6 cellular contexts compared by ENCODE assay signal in the genomic region with DNA sequence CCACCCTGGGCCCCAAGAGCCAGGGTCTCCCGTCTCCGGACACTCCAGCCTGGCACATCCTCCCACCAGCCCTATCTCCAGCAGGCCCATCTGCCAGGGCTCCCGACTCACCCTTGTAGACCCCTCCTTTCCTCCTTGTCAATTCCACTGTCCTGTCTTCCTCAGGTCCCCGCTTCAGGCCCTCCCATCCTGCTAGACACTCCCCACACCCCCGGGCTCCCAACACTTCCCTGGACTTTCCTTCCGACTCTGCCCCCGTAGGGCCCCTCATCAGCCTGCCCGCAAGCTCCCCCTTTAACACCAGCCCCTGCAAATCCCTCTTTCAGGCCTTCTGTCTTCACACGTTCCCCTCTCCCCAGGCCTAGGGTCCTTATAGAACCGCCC. TPM values are rescaled to one million over a fixed set of nuclear protein-coding genes. Genes with fewer than 3 reads are reported as not detected.
A peak's percentile ranks its signal among the peaks of the same experiment; 100 is the strongest.
DNase-seq lines count a peak whose midpoint lies in the region; ATAC-seq and TF ChIP-seq lines count a peak whose summit lies in the region.

No MANE protein-coding gene starts in this region.

- peaks cover 2% of the 10 kb centered on the region for H3K36me3 ChIP-seq in fibroblast of lung (ENCODE audit: control insufficient read depth, insufficient read depth, low read length)
- H3K36me3 ChIP-seq in tibial artery: peaks cover 6 to 28% (median 22%) of the 10 kb centered on the region in 3 donors

- no peak for TF ChIP-seq CTCF in fibroblast of lung (conservative IDR thresholded peaks at IDR 0.05 in 1 of 2, IDR thresholded peaks at IDR 0.05 in 1 of 2; ENCODE audit: low read depth in 1 of 2, low read length in 2 of 2)
- TF ChIP-seq CTCF in tibial artery (IDR thresholded peaks at IDR 0.05): no peak

- H3K27me3 ChIP-seq in fibroblast of lung (ENCODE audit: control insufficient read depth, insufficient read depth, low read length): no peaks in the 10 kb centered on the region
- no peaks in the 10 kb centered on the region for H3K27me3 ChIP-seq in tibial artery

- peak overlapping the region; percentile 23 for H3K9ac ChIP-seq in fibroblast of lung (ENCODE audit: insufficient read depth, low read length)

- intact Hi-C loops in activated naive CD4-positive, alpha-beta T cell treated with anti-CD3 and anti-CD28 coated beads for 36 hours (cut with micrococcal nuclease): loop anchor here (10.0 kb wide), 1 partner anchor 92 kb away; a partner anchor contains a TSS
- intact Hi-C loops in tibial artery (cut with DNase I; ENCODE audit: low total_unique reads): no loop called here

- H3K36me3 Mint-ChIP-seq in activated naive CD4-positive, alpha-beta T cell treated with anti-CD3 and anti-CD28 coated beads for 36 hours (ENCODE audit: low read depth): peaks cover 5% of the 10 kb centered on the region

- no peaks in the 10 kb centered on the region for H3K9me3 ChIP-seq in fibroblast of lung (ENCODE audit: control insufficient read depth, insufficient read depth, low read depth, low read length)
- H3K9me3 ChIP-seq in tibial artery: no peaks in the 10 kb centered on the region

- peak overlapping the region; percentile 80 for H3K4me3 Mint-ChIP-seq in activated naive CD4-positive, alpha-beta T cell treated with anti-CD3 and anti-CD28 coated beads for 36 hours

- H3K4me3 ChIP-seq in fibroblast of lung (replicated peaks in 1 of 4; ENCODE audit: control extremely low read depth in 1 of 4, insufficient read depth in 1 of 4, low read depth in 3 of 4, low read length in 4 of 4) (peak overlapping the region; percentile 60 to 77 (median 74)), tibial artery (peak overlapping the region; percentile 55 to 63)

- peak overlapping the region; percentile 49 for H3K4me2 ChIP-seq in fibroblast of lung (ENCODE audit: extremely low read depth, insufficient read depth, low read length)

- H3K4me1 ChIP-seq in fibroblast of lung (ENCODE audit: control insufficient read depth, extremely low read depth, insufficient read depth, low read length): no peaks in the 10 kb centered on the region
- H3K4me1 ChIP-seq in tibial artery: peaks cover 0 to 18% (median 8%) of the 10 kb centered on the region in 4 donors

- no peak overlapping the region for H2AFZ ChIP-seq in fibroblast of lung (ENCODE audit: low read length)

- H3K27ac ChIP-seq in fibroblast of lung (ENCODE audit: insufficient read depth, low read length) (no peak overlapping the region), tibial artery (peak overlapping the region; percentile 52 to 81)

- no peaks in the 10 kb centered on the region for H3K9me3 Mint-ChIP-seq in activated naive CD4-positive, alpha-beta T cell treated with anti-CD3 and anti-CD28 coated beads for 36 hours

- peaks cover 10% of the 10 kb centered on the region for H3K79me2 ChIP-seq in fibroblast of lung (ENCODE audit: control insufficient read depth, insufficient read depth, low read length)

- no peak for DNase-seq in activated naive CD4-positive, alpha-beta T cell treated with anti-CD3 and anti-CD28 coated beads for 36 hours
- no peak for DNase-seq in activated naive CD4-positive, alpha-beta T cell treated with anti-CD3 and anti-CD28 coated beads, Interleukin-2, amount 50 U/mL, for 16 hours
- DNase-seq in fibroblast of lung (ENCODE audit: low read depth in 2 of 2) (no peak), tibial artery (no peak)

- peaks cover 18% of the 10 kb centered on the region for H3K4me1 Mint-ChIP-seq in activated naive CD4-positive, alpha-beta T cell treated with anti-CD3 and anti-CD28 coated beads for 36 hours (ENCODE audit: low read depth)

- peak overlapping the region; percentile 71 for H3K27ac Mint-ChIP-seq in activated naive CD4-positive, alpha-beta T cell treated with anti-CD3 and anti-CD28 coated beads for 36 hours

- no peaks in the 10 kb centered on the region for H4K20me1 ChIP-seq in fibroblast of lung (ENCODE audit: control insufficient read depth, extremely low read depth, insufficient read depth, low read length)

- CTCF ChIA-PET in activated naive CD4-positive, alpha-beta T cell treated with anti-CD3 and anti-CD28 coated beads for 36 hours (lab: Charles Lee): no interaction called here

- ATAC-seq in GM21529 (IDR thresholded peaks at IDR 0.05; ENCODE audit: unreplicated experiment): no peak
- no peak for ATAC-seq in GM18861 (IDR thresholded peaks at IDR 0.05; ENCODE audit: unreplicated experiment)

- no peaks in the 10 kb centered on the region for H3K27me3 Mint-ChIP-seq in activated naive CD4-positive, alpha-beta T cell treated with anti-CD3 and anti-CD28 coated beads for 36 hours (ENCODE audit: low read depth)

RNA-seq across cellular contexts. Expression of a gene that starts 1.1 kb away (rescaled TPM):
- 10 to 100 TPM; 14.5 to 14.8 TPM for total RNA-seq in activated naive CD4-positive, alpha-beta T cell treated with anti-CD3 and anti-CD28 coated beads for 36 hours
- 6.4 and 11.9 TPM in 2 replicates for total RNA-seq in fibroblast of lung
- 33.1 and 33.5 TPM in 2 replicates for polyA plus RNA-seq in fibroblast of lung
- 91.9 and 93.9 TPM in 2 replicates for polyA plus RNA-seq in fibroblast of lung (2012)
- polyA minus RNA-seq in fibroblast of lung (ENCODE audit: low replicate concordance): 128 and 135 TPM in 2 replicates

RNA-seq across cellular contexts. Expression of a gene that starts 7.0 kb away (rescaled TPM):
- 10 to 100 TPM; 17.9 to 22.5 TPM for total RNA-seq in activated naive CD4-positive, alpha-beta T cell treated with anti-CD3 and anti-CD28 coated beads for 36 hours
- 59.8 TPM in 2 replicates for total RNA-seq in fibroblast of lung
- 69.4 and 76.4 TPM in 2 replicates for polyA plus RNA-seq in fibroblast of lung
- polyA plus RNA-seq in fibroblast of lung (2012): 63.3 and 72.8 TPM in 2 replicates
- 132 and 139 TPM in 2 replicates for polyA minus RNA-seq in fibroblast of lung (ENCODE audit: low replicate concordance)

RNA-seq across cellular contexts. Expression of a gene that starts 13.9 kb away (rescaled TPM):
- total RNA-seq in activated naive CD4-positive, alpha-beta T cell treated with anti-CD3 and anti-CD28 coated beads for 36 hours: 1 to 10 TPM; 2.1 to 2.2 TPM
- 0.51 and 0.66 TPM in 2 replicates for total RNA-seq in fibroblast of lung
- polyA plus RNA-seq in fibroblast of lung: 0.52 and 0.55 TPM in 2 replicates
- polyA plus RNA-seq in fibroblast of lung (2012): 0.89 and 1.2 TPM in 2 replicates
- polyA minus RNA-seq in fibroblast of lung (ENCODE audit: low replicate concordance): 2.0 and 2.2 TPM in 2 replicates

RNA-seq across cellular contexts. Expression of a gene that starts 29.5 kb away (rescaled TPM):
- 10 to 100 TPM; 34.7 to 35.5 TPM for total RNA-seq in activated naive CD4-positive, alpha-beta T cell treated with anti-CD3 and anti-CD28 coated beads for 36 hours
- total RNA-seq in fibroblast of lung: 24.7 and 36.8 TPM in 2 replicates
- polyA plus RNA-seq in fibroblast of lung: 18.9 and 22.2 TPM in 2 replicates
- polyA plus RNA-seq in fibroblast of lung (2012): 59.2 and 65.5 TPM in 2 replicates
- 66.1 and 92.1 TPM in 2 replicates for polyA minus RNA-seq in fibroblast of lung (ENCODE audit: low replicate concordance)

RNA-seq across cellular contexts. Expression of a gene that starts 50.8 kb away (rescaled TPM):
- total RNA-seq in activated naive CD4-positive, alpha-beta T cell treated with anti-CD3 and anti-CD28 coated beads for 36 hours: 10 to 100 TPM; 18.6 to 19.9 TPM
- 15.7 and 19.8 TPM in 2 replicates for total RNA-seq in fibroblast of lung
- 20.2 and 21.0 TPM in 2 replicates for polyA plus RNA-seq in fibroblast of lung
- polyA plus RNA-seq in fibroblast of lung (2012): 23.0 and 24.4 TPM in 2 replicates
- 10.6 and 17.1 TPM in 2 replicates for polyA minus RNA-seq in fibroblast of lung (ENCODE audit: low replicate concordance)
